1 cellular context compared by ENCODE assay signal in the genomic region with DNA sequence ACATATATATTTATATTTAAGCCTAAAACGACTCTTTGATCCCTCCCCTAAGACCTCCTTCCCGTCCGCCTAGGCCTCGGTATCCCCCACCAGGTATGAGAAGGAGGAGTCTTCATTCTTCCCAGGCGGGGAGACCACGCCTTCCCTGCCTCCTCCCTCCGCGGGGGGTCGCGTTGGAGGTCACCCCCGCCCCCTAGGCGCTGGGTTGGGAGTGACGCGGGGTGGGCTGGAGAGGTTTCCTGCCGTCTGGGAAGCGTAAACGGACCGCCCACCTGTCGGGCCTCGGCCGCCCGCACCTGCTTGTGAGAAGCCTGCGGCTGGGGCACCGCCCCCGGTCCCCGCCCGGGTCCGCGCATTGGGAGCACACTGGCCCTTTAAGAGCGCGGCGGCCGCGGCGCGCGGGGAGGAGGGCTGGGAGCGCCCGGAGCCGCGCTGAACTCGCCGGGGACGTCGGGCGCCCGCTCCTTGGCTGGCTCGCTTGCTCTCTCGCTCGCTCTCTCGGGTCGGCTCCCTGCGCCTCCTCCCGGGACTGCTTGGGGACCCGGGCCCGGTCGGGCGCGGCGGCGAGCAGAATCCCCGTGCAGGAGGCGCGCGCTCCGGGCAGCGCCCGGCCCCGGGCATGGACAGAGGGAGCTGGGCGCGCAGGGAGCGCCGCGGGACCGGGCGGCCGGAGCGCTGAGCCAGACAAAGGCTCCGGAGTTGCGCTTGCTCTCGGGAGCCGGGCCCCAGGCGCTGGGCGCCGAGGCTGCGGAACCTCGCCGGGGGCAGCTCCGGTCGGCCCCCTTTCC.
TF ChIP-seq lines count a peak whose summit lies in the region.

A gene (plus strand): TSS at position 404 of the 788 bp plus-strand sequence. CDS start 597 bp downstream, outside the sequence.

TF ChIP-seq in GM12878, 131 proteins besides CTCF, POLR2A, EP300 and RAD21:
- TF ChIP-seq BCL11A (IDR thresholded peaks at IDR 0.05; ENCODE audit: low read depth, low read length) (no peak), JUNB (IDR thresholded peaks at IDR 0.05) (no peak), NR2F1 (conservative IDR thresholded peaks at IDR 0.05) (peak; percentile 85), HDAC6 (IDR thresholded peaks at IDR 0.05; ENCODE audit: unreplicated experiment) (peak; percentile 85), SMC3 (IDR thresholded peaks at IDR 0.05; ENCODE audit: borderline replicate concordance, low read length) (no peak), HDAC2 (IDR thresholded peaks at IDR 0.05) (no peak), BHLHE40 (IDR thresholded peaks at IDR 0.05; ENCODE audit: borderline replicate concordance in 1 of 2, low read depth in 2 of 2, low read length in 1 of 2) (peak in 1 of 2 experiments; percentile 29; a peak in 1 of 4 replicates), RFX5 (IDR thresholded peaks at IDR 0.05; ENCODE audit: low read depth, low read length) (no peak), LARP7 (IDR thresholded peaks at IDR 0.05) (peak; percentile 70), GATAD2B (conservative IDR thresholded peaks at IDR 0.05; ENCODE audit: low read depth) (peak; percentile 50; the same call in 1 of the 2 replicates), DPF2 (IDR thresholded peaks at IDR 0.05) (0 out of 2 replicates have a peak, but pooled peaks have one; percentile 33), ATF7 (IDR thresholded peaks at IDR 0.05; ENCODE audit: low read depth) (no peak)
- TF ChIP-seq, protein P1, sequence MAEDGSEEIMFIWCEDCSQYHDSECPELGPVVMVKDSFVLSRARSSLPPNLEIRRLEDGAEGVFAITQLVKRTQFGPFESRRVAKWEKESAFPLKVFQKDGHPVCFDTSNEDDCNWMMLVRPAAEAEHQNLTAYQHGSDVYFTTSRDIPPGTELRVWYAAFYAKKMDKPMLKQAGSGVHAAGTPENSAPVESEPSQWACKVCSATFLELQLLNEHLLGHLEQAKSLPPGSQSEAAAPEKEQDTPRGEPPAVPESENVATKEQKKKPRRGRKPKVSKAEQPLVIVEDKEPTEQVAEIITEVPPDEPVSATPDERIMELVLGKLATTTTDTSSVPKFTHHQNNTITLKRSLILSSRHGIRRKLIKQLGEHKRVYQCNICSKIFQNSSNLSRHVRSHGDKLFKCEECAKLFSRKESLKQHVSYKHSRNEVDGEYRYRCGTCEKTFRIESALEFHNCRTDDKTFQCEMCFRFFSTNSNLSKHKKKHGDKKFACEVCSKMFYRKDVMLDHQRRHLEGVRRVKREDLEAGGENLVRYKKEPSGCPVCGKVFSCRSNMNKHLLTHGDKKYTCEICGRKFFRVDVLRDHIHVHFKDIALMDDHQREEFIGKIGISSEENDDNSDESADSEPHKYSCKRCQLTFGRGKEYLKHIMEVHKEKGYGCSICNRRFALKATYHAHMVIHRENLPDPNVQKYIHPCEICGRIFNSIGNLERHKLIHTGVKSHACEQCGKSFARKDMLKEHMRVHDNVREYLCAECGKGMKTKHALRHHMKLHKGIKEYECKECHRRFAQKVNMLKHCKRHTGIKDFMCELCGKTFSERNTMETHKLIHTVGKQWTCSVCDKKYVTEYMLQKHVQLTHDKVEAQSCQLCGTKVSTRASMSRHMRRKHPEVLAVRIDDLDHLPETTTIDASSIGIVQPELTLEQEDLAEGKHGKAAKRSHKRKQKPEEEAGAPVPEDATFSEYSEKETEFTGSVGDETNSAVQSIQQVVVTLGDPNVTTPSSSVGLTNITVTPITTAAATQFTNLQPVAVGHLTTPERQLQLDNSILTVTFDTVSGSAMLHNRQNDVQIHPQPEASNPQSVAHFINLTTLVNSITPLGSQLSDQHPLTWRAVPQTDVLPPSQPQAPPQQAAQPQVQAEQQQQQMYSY (CRISPR knock-in tag; IDR thresholded peaks at IDR 0.05), result no peak
- TF ChIP-seq, protein P2, sequence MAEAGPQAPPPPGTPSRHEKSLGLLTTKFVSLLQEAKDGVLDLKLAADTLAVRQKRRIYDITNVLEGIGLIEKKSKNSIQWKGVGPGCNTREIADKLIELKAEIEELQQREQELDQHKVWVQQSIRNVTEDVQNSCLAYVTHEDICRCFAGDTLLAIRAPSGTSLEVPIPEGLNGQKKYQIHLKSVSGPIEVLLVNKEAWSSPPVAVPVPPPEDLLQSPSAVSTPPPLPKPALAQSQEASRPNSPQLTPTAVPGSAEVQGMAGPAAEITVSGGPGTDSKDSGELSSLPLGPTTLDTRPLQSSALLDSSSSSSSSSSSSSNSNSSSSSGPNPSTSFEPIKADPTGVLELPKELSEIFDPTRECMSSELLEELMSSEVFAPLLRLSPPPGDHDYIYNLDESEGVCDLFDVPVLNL (IDR thresholded peaks at IDR 0.05; ENCODE audit: low read depth, low read length), result no peak
- TF ChIP-seq, protein P3, sequence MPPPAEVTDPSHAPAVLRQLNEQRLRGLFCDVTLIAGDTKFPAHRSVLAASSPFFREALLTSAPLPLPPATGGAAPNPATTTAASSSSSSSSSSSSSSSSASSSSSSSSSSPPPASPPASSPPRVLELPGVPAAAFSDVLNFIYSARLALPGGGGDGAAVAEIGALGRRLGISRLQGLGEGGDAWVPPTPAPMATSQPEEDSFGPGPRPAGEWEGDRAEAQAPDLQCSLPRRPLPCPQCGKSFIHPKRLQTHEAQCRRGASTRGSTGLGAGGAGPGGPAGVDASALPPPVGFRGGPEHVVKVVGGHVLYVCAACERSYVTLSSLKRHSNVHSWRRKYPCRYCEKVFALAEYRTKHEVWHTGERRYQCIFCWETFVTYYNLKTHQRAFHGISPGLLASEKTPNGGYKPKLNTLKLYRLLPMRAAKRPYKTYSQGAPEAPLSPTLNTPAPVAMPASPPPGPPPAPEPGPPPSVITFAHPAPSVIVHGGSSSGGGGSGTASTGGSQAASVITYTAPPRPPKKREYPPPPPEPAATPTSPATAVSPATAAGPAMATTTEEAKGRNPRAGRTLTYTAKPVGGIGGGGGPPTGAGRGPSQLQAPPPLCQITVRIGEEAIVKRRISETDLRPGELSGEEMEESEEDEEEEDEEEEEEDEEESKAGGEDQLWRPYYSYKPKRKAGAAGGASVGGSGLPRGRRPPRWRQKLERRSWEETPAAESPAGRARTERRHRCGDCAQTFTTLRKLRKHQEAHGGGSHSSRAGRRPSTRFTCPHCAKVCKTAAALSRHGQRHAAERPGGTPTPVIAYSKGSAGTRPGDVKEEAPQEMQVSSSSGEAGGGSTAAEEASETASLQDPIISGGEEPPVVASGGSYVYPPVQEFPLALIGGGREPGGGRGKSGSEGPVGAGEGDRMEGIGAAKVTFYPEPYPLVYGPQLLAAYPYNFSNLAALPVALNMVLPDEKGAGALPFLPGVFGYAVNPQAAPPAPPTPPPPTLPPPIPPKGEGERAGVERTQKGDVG (CRISPR knock-in tag; IDR thresholded peaks at IDR 0.05), result no peak
- TF ChIP-seq, protein P4, sequence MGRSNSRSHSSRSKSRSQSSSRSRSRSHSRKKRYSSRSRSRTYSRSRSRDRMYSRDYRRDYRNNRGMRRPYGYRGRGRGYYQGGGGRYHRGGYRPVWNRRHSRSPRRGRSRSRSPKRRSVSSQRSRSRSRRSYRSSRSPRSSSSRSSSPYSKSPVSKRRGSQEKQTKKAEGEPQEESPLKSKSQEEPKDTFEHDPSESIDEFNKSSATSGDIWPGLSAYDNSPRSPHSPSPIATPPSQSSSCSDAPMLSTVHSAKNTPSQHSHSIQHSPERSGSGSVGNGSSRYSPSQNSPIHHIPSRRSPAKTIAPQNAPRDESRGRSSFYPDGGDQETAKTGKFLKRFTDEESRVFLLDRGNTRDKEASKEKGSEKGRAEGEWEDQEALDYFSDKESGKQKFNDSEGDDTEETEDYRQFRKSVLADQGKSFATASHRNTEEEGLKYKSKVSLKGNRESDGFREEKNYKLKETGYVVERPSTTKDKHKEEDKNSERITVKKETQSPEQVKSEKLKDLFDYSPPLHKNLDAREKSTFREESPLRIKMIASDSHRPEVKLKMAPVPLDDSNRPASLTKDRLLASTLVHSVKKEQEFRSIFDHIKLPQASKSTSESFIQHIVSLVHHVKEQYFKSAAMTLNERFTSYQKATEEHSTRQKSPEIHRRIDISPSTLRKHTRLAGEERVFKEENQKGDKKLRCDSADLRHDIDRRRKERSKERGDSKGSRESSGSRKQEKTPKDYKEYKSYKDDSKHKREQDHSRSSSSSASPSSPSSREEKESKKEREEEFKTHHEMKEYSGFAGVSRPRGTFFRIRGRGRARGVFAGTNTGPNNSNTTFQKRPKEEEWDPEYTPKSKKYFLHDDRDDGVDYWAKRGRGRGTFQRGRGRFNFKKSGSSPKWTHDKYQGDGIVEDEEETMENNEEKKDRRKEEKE (IDR thresholded peaks at IDR 0.05), result no peak
